In the genomic region with DNA sequence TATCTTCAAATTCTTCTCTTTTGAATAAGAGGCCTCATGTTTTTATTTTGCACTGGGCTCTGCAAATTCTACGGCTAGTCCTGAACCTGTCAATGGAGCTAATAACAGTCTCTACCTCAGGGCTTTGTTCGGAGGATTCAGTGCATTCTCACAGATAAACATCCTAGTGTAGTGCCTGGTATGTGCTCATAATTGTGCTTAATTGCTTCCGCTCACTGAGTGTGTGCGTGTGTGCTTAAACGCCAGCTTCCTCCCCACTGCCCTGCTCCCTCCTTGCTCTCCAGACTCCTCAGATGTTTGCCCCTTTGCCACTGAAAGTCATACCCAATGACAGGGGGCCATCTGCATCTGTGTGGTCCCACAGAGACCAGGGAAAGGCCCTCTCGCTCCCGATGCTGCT, we compare ENCODE assay signal across 11 cellular contexts. TPM values are rescaled to one million over a fixed set of nuclear protein-coding genes. Genes with fewer than 3 reads are reported as not detected.
DNase-seq lines count a peak whose midpoint lies in the region; TF ChIP-seq lines count a peak whose summit lies in the region.
"Had no signal": no experiment of that assay in that cellular context is flagged by ENCODE, and none has a peak within 500 bp of the region (broad histone marks: within the 10 kb centered on the region; RNA-seq: fewer than 3 reads in every experiment).

No MANE protein-coding gene starts in this region.

- TF ChIP-seq CTCF in nephron (IDR thresholded peaks at IDR 0.05; ENCODE audit: unreplicated experiment in 3 of 3), result no peak

- H3K4me1 Mint-ChIP-seq in CD8-positive, alpha-beta memory T cell, result peaks cover 89 to 99% (median 98%) of the 10 kb centered on the region in 3 donors
- peaks cover 96% of the 10 kb centered on the region for H3K4me1 Mint-ChIP-seq in activated naive CD8-positive, alpha-beta T cell (ENCODE audit: low read depth)
- peaks cover 75% of the 10 kb centered on the region for H3K4me1 Mint-ChIP-seq in nephron

- no peaks in the 10 kb centered on the region for H3K9me3 Mint-ChIP-seq in CD8-positive, alpha-beta memory T cell
- H3K9me3 Mint-ChIP-seq in activated naive CD8-positive, alpha-beta T cell (ENCODE audit: low read depth), result no peaks in the 10 kb centered on the region
- H3K9me3 Mint-ChIP-seq in nephron, result no peaks in the 10 kb centered on the region

- peak overlapping the region; percentile 62 to 84 (median 72) for H3K4me3 Mint-ChIP-seq in CD8-positive, alpha-beta memory T cell
- peak overlapping the region; percentile 78 for H3K4me3 Mint-ChIP-seq in activated naive CD8-positive, alpha-beta T cell
- H3K4me3 Mint-ChIP-seq in nephron, result no peak overlapping the region

- H3K4me1 ChIP-seq in CD8-positive, alpha-beta memory T cell (ENCODE audit: insufficient read depth, low read length), result peaks cover 93% of the 10 kb centered on the region

- H3K36me3 Mint-ChIP-seq in CD8-positive, alpha-beta memory T cell, result peaks cover 0 to 42% (median 10%) of the 10 kb centered on the region in 3 donors
- H3K36me3 Mint-ChIP-seq in activated naive CD8-positive, alpha-beta T cell, result peaks cover 20% of the 10 kb centered on the region
- H3K36me3 Mint-ChIP-seq in nephron (ENCODE audit: low read depth), result peaks cover 7% of the 10 kb centered on the region

- peak in 2 of 5 donors; percentile 14 to 38 for DNase-seq in CD8-positive, alpha-beta memory T cell
- DNase-seq in activated CD4-positive, CD25-positive, alpha-beta regulatory T cell treated with anti-CD3 and anti-CD28 coated beads, Interleukin-2, amount 50 U/mL, for 72 hours, result no peak
- DNase-seq in NCI-H1048 (lab: John Stamatoyannopoulos, UW) (no peak), NCI-H1694 treated with DMSO at 0.1 percent for 48 hours (lab: John Stamatoyannopoulos, UW) (no peak)
- DNase-seq in stimulated activated CD4-positive, alpha-beta T cell treated with anti-CD3 and anti-CD28 coated beads, Interleukin-2, amount 100 ng/mL, for 48 hours, result no peak
- DNase-seq: Right ventricle myocardium superior, WERI-Rb-1 had no signal

- H3K27ac Mint-ChIP-seq in CD8-positive, alpha-beta memory T cell, result peak overlapping the region; percentile 89 to 98 (median 94)
- H3K27ac Mint-ChIP-seq in activated naive CD8-positive, alpha-beta T cell, result peak overlapping the region; percentile 99
- peak overlapping the region; percentile 3 to 59 (median 54) for H3K27ac Mint-ChIP-seq in nephron

- H3K36me3 ChIP-seq in CD8-positive, alpha-beta memory T cell (ENCODE audit: insufficient read depth, low read length), result no peaks in the 10 kb centered on the region
- H3K36me3 ChIP-seq in KOPT-K1 (ENCODE audit: insufficient read depth, low read length), result no peaks in the 10 kb centered on the region
- H3K36me3 ChIP-seq: suprapubic skin, WERI-Rb-1 had no signal

- CTCF ChIA-PET in CD8-positive, alpha-beta memory T cell (lab: Charles Lee), result interaction anchor here (1.4 kb wide), 1 partner anchor 28 kb away, joined by 7 read pairs; no protein-coding TSS in a partner anchor

- no peaks in the 10 kb centered on the region for H3K27me3 ChIP-seq in CD8-positive, alpha-beta memory T cell (ENCODE audit: insufficient read depth, low read length, poor library complexity, severe bottlenecking)
- H3K27me3 ChIP-seq: suprapubic skin had no signal

- H3K27ac ChIP-seq in CD8-positive, alpha-beta memory T cell (ENCODE audit: low read depth, low read length), result no peak overlapping the region
- peak overlapping the region; percentile 59 for H3K27ac ChIP-seq in KOPT-K1 (ENCODE audit: low read depth, low read length, poor library complexity, severe bottlenecking)
- H3K27ac ChIP-seq: suprapubic skin, WERI-Rb-1 had no signal

- no peaks in the 10 kb centered on the region for H3K27me3 Mint-ChIP-seq in CD8-positive, alpha-beta memory T cell
- no peaks in the 10 kb centered on the region for H3K27me3 Mint-ChIP-seq in activated naive CD8-positive, alpha-beta T cell
- H3K27me3 Mint-ChIP-seq in nephron (ENCODE audit: low read depth), result peaks cover 11% of the 10 kb centered on the region

- H3K9me3 ChIP-seq in CD8-positive, alpha-beta memory T cell (ENCODE audit: low read length), result no peaks in the 10 kb centered on the region
- no peaks in the 10 kb centered on the region for H3K9me3 ChIP-seq in KOPT-K1 (ENCODE audit: insufficient read depth, low read length, poor library complexity, severe bottlenecking)
- H3K9me3 ChIP-seq: suprapubic skin had no signal

- peak overlapping the region; percentile 44 for H3K4me3 ChIP-seq in CD8-positive, alpha-beta memory T cell (ENCODE audit: low read length)
- H3K4me3 ChIP-seq: suprapubic skin had no signal

- POLR2A ChIA-PET in CD8-positive, alpha-beta memory T cell (lab: Charles Lee), result interaction anchor here (0.7 kb wide), 1 partner anchor 12 kb away, joined by 3 read pairs; no protein-coding TSS in a partner anchor

RNA-seq across cellular contexts. Expression of gene GYPC, which starts 6.7 kb away (rescaled TPM):
- 100 to 1,000 TPM; 102 TPM for total RNA-seq in CD8-positive, alpha-beta memory T cell
- polyA plus RNA-seq in CD8-positive, alpha-beta memory T cell, result 226 TPM

Comparison
In these comparisons a context has a peak if more than half of its experiments do, and no peak if none do; other contexts are left out.
1. H3K4me3 Mint-ChIP-seq: peak in CD8-positive, alpha-beta memory T cell (7 of 7) and activated naive CD8-positive, alpha-beta T cell (single experiment); none in nephron (0 of 3).
2. Peak in every context shown above with its lines, with median percentiles within 50 percentile points of each other: H3K27ac Mint-ChIP-seq.